1 cellular context compared by ENCODE assay signal in genomic region chr7:69620063-69620462, GRCh38.
A peak's percentile ranks its signal among the peaks of the same experiment; 100 is the strongest.
TF ChIP-seq lines count a peak whose summit lies in the region.

No MANE protein-coding gene starts in this region.

TF ChIP-seq in HEK293, 187 proteins besides CTCF, POLR2A, EP300 and RAD21 (continued from another document):
- no peak for TF ChIP-seq PRDM4 (tag by site-specific recombination; IDR thresholded peaks at IDR 0.05)
- TF ChIP-seq ZNF560 (tag by site-specific recombination; IDR thresholded peaks at IDR 0.05; ENCODE audit: borderline replicate concordance): no peak
- peak; percentile 91 for TF ChIP-seq PRDM1 (tag by site-specific recombination; IDR thresholded peaks at IDR 0.05)
- no peak for TF ChIP-seq ZNF768 (tag by site-specific recombination; IDR thresholded peaks at IDR 0.05)
- no peak for TF ChIP-seq ZSCAN18 (tag by site-specific recombination; IDR thresholded peaks at IDR 0.05)
- no peak for TF ChIP-seq ZNF792 (tag by site-specific recombination; IDR thresholded peaks at IDR 0.05)
- no peak for TF ChIP-seq EGR2 (tag by site-specific recombination; IDR thresholded peaks at IDR 0.05; ENCODE audit: low read depth)
- TF ChIP-seq ZBTB20 (tag by site-specific recombination; IDR thresholded peaks at IDR 0.05): no peak
- TF ChIP-seq GLIS2 (tag by site-specific recombination; IDR thresholded peaks at IDR 0.05): no peak
